Comparison of ENCODE assay signal across 16 cellular contexts in genomic region chr12:74985293-74985985, GRCh38.
"Had no signal": no experiment of that assay in that cellular context is flagged by ENCODE, and none has a peak within 500 bp of the region (broad histone marks: within the 10 kb centered on the region; RNA-seq: fewer than 3 reads in every experiment).

No MANE protein-coding gene starts in this region.

- H3K27ac Mint-ChIP-seq: activated naive CD4-positive, alpha-beta T cell treated with anti-CD3 and anti-CD28 coated beads for 36 hours; memory B cell; natural killer cell treated with Interleukin-12 subunit alpha and Interleukin-12 subunit beta and Interleukin-15 and Interleukin-18, amount 100 ng/mL, for 72 hours; T-cell had no signal

- H3K4me3 Mint-ChIP-seq: activated naive CD4-positive, alpha-beta T cell treated with anti-CD3 and anti-CD28 coated beads for 36 hours; memory B cell; natural killer cell treated with Interleukin-12 subunit alpha and Interleukin-12 subunit beta and Interleukin-15 and Interleukin-18, amount 100 ng/mL, for 72 hours; T-cell had no signal

- FAIRE-seq: endometrium, islet of Langerhans, small intestine had no signal

- H3K9me3 ChIP-seq: left lung, stomach, thoracic aorta had no signal

- H3K4me3 ChIP-seq: left lung, stomach, thoracic aorta had no signal

- H3K27me3 ChIP-seq: left lung, stomach had no signal

- H3K9me3 Mint-ChIP-seq: activated naive CD4-positive, alpha-beta T cell treated with anti-CD3 and anti-CD28 coated beads for 36 hours; memory B cell; natural killer cell treated with Interleukin-12 subunit alpha and Interleukin-12 subunit beta and Interleukin-15 and Interleukin-18, amount 100 ng/mL, for 72 hours; T-cell had no signal

- DNase-seq: activated CD4-positive, CD25-positive, alpha-beta regulatory T cell treated with anti-CD3 and anti-CD28 coated beads, Interleukin-2, amount 50 U/mL, for 72 hours; activated T-cell treated with anti-CD3 and anti-CD28 coated beads for 4 hours; nucleus accumbens; small intestine; stimulated activated CD4-positive, alpha-beta T cell treated with anti-CD3 and anti-CD28 coated beads, Interleukin-4, amount 100 ng/mL, for 4 hours; stimulated activated CD8-positive, alpha-beta memory T cell treated with anti-CD3 and anti-CD28 coated beads, Interleukin-4, amount 100 ng/mL, for 48 hours; stomach; T-cell; T1000 had no signal

- H3K27me3 Mint-ChIP-seq: memory B cell; natural killer cell treated with Interleukin-12 subunit alpha and Interleukin-12 subunit beta and Interleukin-15 and Interleukin-18, amount 100 ng/mL, for 72 hours; T-cell had no signal

- H3K36me3 Mint-ChIP-seq: memory B cell; natural killer cell treated with Interleukin-12 subunit alpha and Interleukin-12 subunit beta and Interleukin-15 and Interleukin-18, amount 100 ng/mL, for 72 hours; T-cell had no signal

- H3K36me3 ChIP-seq: left lung, stomach, thoracic aorta had no signal

- H3K4me1 Mint-ChIP-seq: memory B cell had no signal

- H3K27ac ChIP-seq: left lung, thoracic aorta had no signal

- ATAC-seq: left lung, T-cell had no signal

- H3K4me1 ChIP-seq: left lung had no signal
